8 cellular contexts compared by ENCODE assay signal in the genomic region with DNA sequence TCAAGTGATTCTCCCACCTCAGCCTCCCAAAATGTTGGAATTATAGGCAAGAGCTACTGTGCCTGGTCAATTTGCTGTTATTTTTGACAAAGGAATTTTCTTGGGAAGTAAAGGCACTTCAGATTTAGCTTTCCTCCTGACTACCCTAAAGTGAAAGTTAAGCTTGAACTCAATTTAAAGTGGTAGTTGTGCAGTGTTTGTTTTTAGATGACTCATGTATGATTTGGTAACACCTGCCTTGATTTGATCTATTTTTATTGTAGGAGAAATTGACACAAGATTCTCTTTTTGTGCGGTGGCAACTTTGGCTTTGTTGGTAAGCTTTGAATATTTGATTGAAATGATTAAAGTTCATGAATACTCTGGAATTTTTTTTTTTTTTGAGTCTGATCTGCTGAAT. TPM values are rescaled to one million over a fixed set of nuclear protein-coding genes. Genes with fewer than 3 reads are reported as not detected.
DNase-seq lines count a peak whose midpoint lies in the region; ATAC-seq and TF ChIP-seq lines count a peak whose summit lies in the region.

No MANE protein-coding gene starts in this region.

- POLR2A ChIA-PET in activated naive CD8-positive, alpha-beta T cell treated with anti-CD3 and anti-CD28 coated beads, Interleukin-2, amount 10 ng/mL, durations not matched to agents 7 days and 5 days (lab: Charles Lee) = no interaction called here

- H3K4me2 ChIP-seq in BLaER1 = peak overlapping the region; percentile 97

- no peaks in the 10 kb centered on the region for H3K9me3 Mint-ChIP-seq in activated naive CD8-positive, alpha-beta T cell treated with anti-CD3 and anti-CD28 coated beads, Interleukin-2, amount 10 ng/mL, durations not matched to agents 7 days and 5 days

- peak overlapping the region; percentile 52; the same call in 1 of the 2 replicates for H3K9ac ChIP-seq in BLaER1
- no peak overlapping the region for H3K9ac ChIP-seq in liver (ENCODE audit: low read depth in 1 of 2, low read length in 2 of 2)

- H3K4me3 Mint-ChIP-seq in activated naive CD8-positive, alpha-beta T cell treated with anti-CD3 and anti-CD28 coated beads, Interleukin-2, amount 10 ng/mL, durations not matched to agents 7 days and 5 days = peak overlapping the region; percentile 99

- H3K27ac Mint-ChIP-seq in activated naive CD8-positive, alpha-beta T cell treated with anti-CD3 and anti-CD28 coated beads, Interleukin-2, amount 10 ng/mL, durations not matched to agents 7 days and 5 days = peak overlapping the region; percentile 2

- H3K4me3 ChIP-seq in BLaER1 (peak overlapping the region; percentile 40; the same call in 1 of the 2 replicates), liver (ENCODE audit: low read depth in 1 of 3, low read length in 3 of 3) (peak overlapping the region in 1 of 3 donors; percentile 4)

- DNase-seq in HT-29 (ENCODE audit: low spot score) (peak; percentile 55), NCI-H82 treated with DMSO at 0.1 percent for 48 hours (lab: John Stamatoyannopoulos, UW; ENCODE audit: unreplicated experiment) (no peak)
- no peak for DNase-seq in activated naive CD8-positive, alpha-beta T cell treated with anti-CD3 and anti-CD28 coated beads, Interleukin-2, amount 10 ng/mL, durations not matched to agents 7 days and 5 days

- WGBS in liver = 32% methylated on average over 1 of the region's 1 CpG

- no peak for TF ChIP-seq RAD21 in liver (IDR thresholded peaks at IDR 0.05)

- peaks cover 78% of the 10 kb centered on the region for H3K36me3 ChIP-seq in BLaER1
- peaks cover 9 to 49% (median 36%) of the 10 kb centered on the region in 4 donors for H3K36me3 ChIP-seq in liver (ENCODE audit: control insufficient read depth in 4 of 4, insufficient read depth in 3 of 4, low read depth in 1 of 4, low read length in 3 of 4)

- no peak overlapping the region; the same call in 1 of the 2 replicates for H3K27ac ChIP-seq in BLaER1
- H3K27ac ChIP-seq in liver (ENCODE audit: low read depth in 1 of 2, low read length in 2 of 2) = peak overlapping the region; percentile 43 to 65

- peaks cover 59% of the 10 kb centered on the region for H3K36me3 Mint-ChIP-seq in activated naive CD8-positive, alpha-beta T cell treated with anti-CD3 and anti-CD28 coated beads, Interleukin-2, amount 10 ng/mL, durations not matched to agents 7 days and 5 days

- no peak for ATAC-seq in activated naive CD8-positive, alpha-beta T cell treated with anti-CD3 and anti-CD28 coated beads, Interleukin-2, amount 10 ng/mL, durations not matched to agents 7 days and 5 days (ENCODE audit: low read depth)
- ATAC-seq in HG03442 (IDR thresholded peaks at IDR 0.05; ENCODE audit: unreplicated experiment) = no peak
- no peak for ATAC-seq in GM21737 (IDR thresholded peaks at IDR 0.05; ENCODE audit: unreplicated experiment)
- ATAC-seq in GM21381 (IDR thresholded peaks at IDR 0.05; ENCODE audit: unreplicated experiment) = no peak

- peaks cover 97% of the 10 kb centered on the region for H4K20me1 ChIP-seq in BLaER1

- no peaks in the 10 kb centered on the region for H3K27me3 Mint-ChIP-seq in activated naive CD8-positive, alpha-beta T cell treated with anti-CD3 and anti-CD28 coated beads, Interleukin-2, amount 10 ng/mL, durations not matched to agents 7 days and 5 days

- H3K27me3 ChIP-seq in BLaER1 (no peaks in the 10 kb centered on the region), liver (ENCODE audit: control insufficient read depth in 4 of 4, insufficient read depth in 4 of 4, low read length in 3 of 4) (no peaks in the 10 kb centered on the region)

- H3K4me1 ChIP-seq in BLaER1 (peaks cover 37% of the 10 kb centered on the region), liver (ENCODE audit: control insufficient read depth in 4 of 4, insufficient read depth in 4 of 4, low read length in 3 of 4) (peaks cover 8 to 42% (median 34%) of the 10 kb centered on the region in 4 donors)

- no peak for TF ChIP-seq CTCF in liver (IDR thresholded peaks at IDR 0.05; ENCODE audit: low read depth, low read length, missing input control)

- peaks cover 44% of the 10 kb centered on the region for H3K4me1 Mint-ChIP-seq in activated naive CD8-positive, alpha-beta T cell treated with anti-CD3 and anti-CD28 coated beads, Interleukin-2, amount 10 ng/mL, durations not matched to agents 7 days and 5 days

- H3K9me3 ChIP-seq in BLaER1 = no peaks in the 10 kb centered on the region
- H3K9me3 ChIP-seq in liver (ENCODE audit: control insufficient read depth in 4 of 4, low read length in 3 of 4) = no peaks in the 10 kb centered on the region

TF ChIP-seq in liver, 16 proteins besides CTCF, POLR2A, EP300 and RAD21:
- TF ChIP-seq RXRA (IDR thresholded peaks at IDR 0.05) (peak in 1 of 2 donors; percentile 27), JUND (IDR thresholded peaks at IDR 0.05) (peak; percentile 97), YY1 (IDR thresholded peaks at IDR 0.05) (no peak), NR2F2 (IDR thresholded peaks at IDR 0.05) (no peak), FOXA1 (IDR thresholded peaks at IDR 0.05) (no peak), HNF4A (conservative IDR thresholded peaks at IDR 0.05) (peak in 1 of 2 donors; percentile 31), EGR1 (IDR thresholded peaks at IDR 0.05; ENCODE audit: low read depth in 2 of 2) (no peak), GABPA (IDR thresholded peaks at IDR 0.05 in 1 of 2, conservative IDR thresholded peaks at IDR 0.05 in 1 of 2) (no peak), TAF1 (conservative IDR thresholded peaks at IDR 0.05) (no peak), HNF4G (IDR thresholded peaks at IDR 0.05) (no peak), FOXA2 (IDR thresholded peaks at IDR 0.05) (no peak)
- TF ChIP-seq, protein P1, sequence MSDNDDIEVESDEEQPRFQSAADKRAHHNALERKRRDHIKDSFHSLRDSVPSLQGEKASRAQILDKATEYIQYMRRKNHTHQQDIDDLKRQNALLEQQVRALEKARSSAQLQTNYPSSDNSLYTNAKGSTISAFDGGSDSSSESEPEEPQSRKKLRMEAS (IDR thresholded peaks at IDR 0.05) = no peak
- TF ChIP-seq, protein P2, sequence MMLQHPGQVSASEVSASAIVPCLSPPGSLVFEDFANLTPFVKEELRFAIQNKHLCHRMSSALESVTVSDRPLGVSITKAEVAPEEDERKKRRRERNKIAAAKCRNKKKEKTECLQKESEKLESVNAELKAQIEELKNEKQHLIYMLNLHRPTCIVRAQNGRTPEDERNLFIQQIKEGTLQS (IDR thresholded peaks at IDR 0.05) = peak; percentile 94
- TF ChIP-seq, protein P3, sequence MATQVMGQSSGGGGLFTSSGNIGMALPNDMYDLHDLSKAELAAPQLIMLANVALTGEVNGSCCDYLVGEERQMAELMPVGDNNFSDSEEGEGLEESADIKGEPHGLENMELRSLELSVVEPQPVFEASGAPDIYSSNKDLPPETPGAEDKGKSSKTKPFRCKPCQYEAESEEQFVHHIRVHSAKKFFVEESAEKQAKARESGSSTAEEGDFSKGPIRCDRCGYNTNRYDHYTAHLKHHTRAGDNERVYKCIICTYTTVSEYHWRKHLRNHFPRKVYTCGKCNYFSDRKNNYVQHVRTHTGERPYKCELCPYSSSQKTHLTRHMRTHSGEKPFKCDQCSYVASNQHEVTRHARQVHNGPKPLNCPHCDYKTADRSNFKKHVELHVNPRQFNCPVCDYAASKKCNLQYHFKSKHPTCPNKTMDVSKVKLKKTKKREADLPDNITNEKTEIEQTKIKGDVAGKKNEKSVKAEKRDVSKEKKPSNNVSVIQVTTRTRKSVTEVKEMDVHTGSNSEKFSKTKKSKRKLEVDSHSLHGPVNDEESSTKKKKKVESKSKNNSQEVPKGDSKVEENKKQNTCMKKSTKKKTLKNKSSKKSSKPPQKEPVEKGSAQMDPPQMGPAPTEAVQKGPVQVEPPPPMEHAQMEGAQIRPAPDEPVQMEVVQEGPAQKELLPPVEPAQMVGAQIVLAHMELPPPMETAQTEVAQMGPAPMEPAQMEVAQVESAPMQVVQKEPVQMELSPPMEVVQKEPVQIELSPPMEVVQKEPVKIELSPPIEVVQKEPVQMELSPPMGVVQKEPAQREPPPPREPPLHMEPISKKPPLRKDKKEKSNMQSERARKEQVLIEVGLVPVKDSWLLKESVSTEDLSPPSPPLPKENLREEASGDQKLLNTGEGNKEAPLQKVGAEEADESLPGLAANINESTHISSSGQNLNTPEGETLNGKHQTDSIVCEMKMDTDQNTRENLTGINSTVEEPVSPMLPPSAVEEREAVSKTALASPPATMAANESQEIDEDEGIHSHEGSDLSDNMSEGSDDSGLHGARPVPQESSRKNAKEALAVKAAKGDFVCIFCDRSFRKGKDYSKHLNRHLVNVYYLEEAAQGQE (IDR thresholded peaks at IDR 0.05) = no peak
- TF ChIP-seq, protein P4, sequence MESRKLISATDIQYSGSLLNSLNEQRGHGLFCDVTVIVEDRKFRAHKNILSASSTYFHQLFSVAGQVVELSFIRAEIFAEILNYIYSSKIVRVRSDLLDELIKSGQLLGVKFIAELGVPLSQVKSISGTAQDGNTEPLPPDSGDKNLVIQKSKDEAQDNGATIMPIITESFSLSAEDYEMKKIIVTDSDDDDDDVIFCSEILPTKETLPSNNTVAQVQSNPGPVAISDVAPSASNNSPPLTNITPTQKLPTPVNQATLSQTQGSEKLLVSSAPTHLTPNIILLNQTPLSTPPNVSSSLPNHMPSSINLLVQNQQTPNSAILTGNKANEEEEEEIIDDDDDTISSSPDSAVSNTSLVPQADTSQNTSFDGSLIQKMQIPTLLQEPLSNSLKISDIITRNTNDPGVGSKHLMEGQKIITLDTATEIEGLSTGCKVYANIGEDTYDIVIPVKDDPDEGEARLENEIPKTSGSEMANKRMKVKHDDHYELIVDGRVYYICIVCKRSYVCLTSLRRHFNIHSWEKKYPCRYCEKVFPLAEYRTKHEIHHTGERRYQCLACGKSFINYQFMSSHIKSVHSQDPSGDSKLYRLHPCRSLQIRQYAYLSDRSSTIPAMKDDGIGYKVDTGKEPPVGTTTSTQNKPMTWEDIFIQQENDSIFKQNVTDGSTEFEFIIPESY (IDR thresholded peaks at IDR 0.05) = no peak

RNA-seq across cellular contexts. Expression of a gene that starts 5.0 kb away (rescaled TPM):
- 63.6 and 69.1 TPM in 2 replicates for total RNA-seq in HT-29 (2014; rRNA removed; shearing (Covaris generic))
- 10 to 100 TPM; 86.0 to 93.9 TPM for total RNA-seq in activated naive CD8-positive, alpha-beta T cell treated with anti-CD3 and anti-CD28 coated beads, Interleukin-2, amount 10 ng/mL, durations not matched to agents 7 days and 5 days
- total RNA-seq in liver = 10 to 100 TPM; 53.9 to 74.8 TPM
- 10 to 100 TPM; 24.3 to 40.6 TPM for polyA plus RNA-seq in liver

RNA-seq across cellular contexts. Expression of a gene that starts 5.7 kb away (rescaled TPM):
- 0.05 and 0.16 TPM in 2 replicates for total RNA-seq in HT-29 (2014; rRNA removed; shearing (Covaris generic))
- total RNA-seq in activated naive CD8-positive, alpha-beta T cell treated with anti-CD3 and anti-CD28 coated beads, Interleukin-2, amount 10 ng/mL, durations not matched to agents 7 days and 5 days = under 1 TPM; 0.40 to 0.67 TPM
- total RNA-seq in liver = under 1 TPM; 0.08 to 0.14 TPM
- not detected for polyA plus RNA-seq in liver
